8 cellular contexts compared by ENCODE assay signal in the genomic region with DNA sequence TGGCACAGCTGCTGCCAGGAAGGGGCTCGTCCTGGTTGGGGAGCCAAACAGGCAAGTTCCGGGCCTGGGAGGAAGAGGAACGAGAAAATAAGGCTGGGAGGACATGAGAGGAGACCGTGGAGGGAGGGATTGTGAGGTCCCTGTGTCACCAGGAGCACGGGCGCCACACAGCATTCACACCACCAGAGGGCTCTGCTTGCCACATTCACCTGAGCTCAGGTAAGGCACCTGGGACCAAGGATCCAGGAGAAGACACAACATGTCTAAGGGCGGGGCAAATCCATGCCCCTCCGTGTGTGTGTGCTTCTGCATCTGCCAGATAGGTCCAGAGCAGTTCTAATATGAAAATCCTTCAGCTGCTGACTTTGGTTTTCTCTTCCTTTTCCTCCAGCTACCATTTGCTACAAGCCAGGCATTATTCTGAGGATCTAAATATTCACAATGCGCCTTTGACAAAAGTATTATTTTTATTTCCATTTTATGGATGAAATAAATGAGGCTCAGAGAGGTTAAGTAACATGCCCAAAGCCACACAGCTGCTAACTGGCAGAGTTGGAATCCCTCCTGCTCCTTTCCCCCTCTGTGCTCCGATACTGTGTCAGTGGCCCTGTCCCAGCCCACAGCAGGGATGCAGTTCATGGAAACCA. TPM values are rescaled to one million over a fixed set of nuclear protein-coding genes. Genes with fewer than 3 reads are reported as not detected.
A peak's percentile ranks its signal among the peaks of the same experiment; 100 is the strongest.
DNase-seq lines count a peak whose midpoint lies in the region; ATAC-seq and TF ChIP-seq lines count a peak whose summit lies in the region.

No MANE protein-coding gene starts in this region.

- DNase-seq in DMS53 treated with DMSO at 0.1 percent for 48 hours (lab: John Stamatoyannopoulos, UW; ENCODE audit: unreplicated experiment) (peak; percentile 96), NCI-H1930 (lab: John Stamatoyannopoulos, UW) (peak; percentile 87 to 89), epithelial cell of proximal tubule (ENCODE audit: low read depth) (no peak), AG08396 (ENCODE audit: low spot score) (no peak), pons (ENCODE audit: low spot score) (no peak)
- peak; percentile 33 to 46 for DNase-seq in activated CD8-positive, alpha-beta memory T cell treated with anti-CD3 and anti-CD28 coated beads for 1 hour (ENCODE audit: extremely low read depth in 1 of 2, low read depth in 1 of 2)
- DNase-seq in stimulated activated CD4-positive, alpha-beta T cell treated with anti-CD3 and anti-CD28 coated beads, Interleukin-15, amount 100 ng/mL, for 24 hours = peak; percentile 59

- no peak for ATAC-seq in GM18867 (IDR thresholded peaks at IDR 0.05; ENCODE audit: unreplicated experiment)

- peak; percentile 62 for TF ChIP-seq CTCF in epithelial cell of proximal tubule (conservative IDR thresholded peaks at IDR 0.05; ENCODE audit: low read depth, low read length)

- H3K4me3 ChIP-seq in epithelial cell of proximal tubule (ENCODE audit: low read depth, low read length) = no peak overlapping the region

RNA-seq across cellular contexts. Expression of gene RAPGEF3, which starts 14.6 kb away (rescaled TPM):
- 8.5 and 102 TPM in 2 replicates for total RNA-seq in epithelial cell of proximal tubule

RNA-seq across cellular contexts. Expression of gene ENDOU, which starts 18.8 kb away (rescaled TPM):
- total RNA-seq in epithelial cell of proximal tubule = not detected in 2 replicates

RNA-seq across cellular contexts. Expression of gene SLC48A1, which starts 28.9 kb away (rescaled TPM):
- 10.4 and 51.8 TPM in 2 replicates for total RNA-seq in epithelial cell of proximal tubule

RNA-seq across cellular contexts. Expression of gene RPAP3, which starts 38.3 kb away (rescaled TPM):
- total RNA-seq in epithelial cell of proximal tubule = 19.2 and 23.1 TPM in 2 replicates

Comparison
In these comparisons a context has a peak if more than half of its experiments do, and no peak if none do; other contexts are left out.
1. DNase-seq: peak in DMS53 treated with DMSO at 0.1 percent for 48 hours (single experiment), NCI-H1930 (2 of 2), activated CD8-positive, alpha-beta memory T cell treated with anti-CD3 and anti-CD28 coated beads for 1 hour (2 of 2) and stimulated activated CD4-positive, alpha-beta T cell treated with anti-CD3 and anti-CD28 coated beads, Interleukin-15, amount 100 ng/mL, for 24 hours (single experiment); none in epithelial cell of proximal tubule (single experiment), AG08396 (single experiment) and pons (single experiment).